ENCODE assay signal across 5 cellular contexts in the genomic region with DNA sequence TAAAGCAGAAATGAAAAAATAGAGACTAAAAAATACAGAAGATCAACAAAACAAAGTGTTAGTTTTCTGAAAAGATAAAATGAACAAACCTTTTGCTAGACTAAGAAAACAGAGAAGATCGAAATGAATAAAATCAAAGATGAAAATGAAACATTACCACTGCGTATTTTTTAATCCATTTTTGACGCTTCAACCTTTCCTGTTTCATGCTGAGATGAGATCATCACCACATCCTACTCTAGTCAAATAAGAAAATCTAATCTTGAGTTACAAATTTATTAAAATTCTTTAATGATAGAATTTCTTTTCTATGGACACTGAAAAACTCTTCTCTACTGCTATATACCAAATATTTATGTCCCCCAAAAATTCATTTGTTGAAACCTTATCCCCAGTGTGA.
"Had no signal": no experiment of that assay in that cellular context is flagged by ENCODE, and none has a peak within 500 bp of the region (broad histone marks: within the 10 kb centered on the region; RNA-seq: fewer than 3 reads in every experiment).

No MANE protein-coding gene starts in this region.

- H3K4me3 Mint-ChIP-seq: GM23338, H9 had no signal

- H3K4me1 Mint-ChIP-seq: H9 had no signal

- DNase-seq: H9, HCEC 1CT, IMR-90 had no signal

- ATAC-seq: GM23338, K562 had no signal

- H3K27ac Mint-ChIP-seq: GM23338, H9 had no signal

- H3K4me3 ChIP-seq: GM23338, K562 had no signal
